ENCODE assay signal across 1 cellular context in genomic region chr9:30235068-30235467, GRCh38.
TF ChIP-seq lines count a peak whose summit lies in the region.

No MANE protein-coding gene starts in this region.

TF ChIP-seq in H1, 55 proteins besides CTCF, POLR2A, EP300 and RAD21:
- TF ChIP-seq BCL11A (IDR thresholded peaks at IDR 0.05; ENCODE audit: low read depth in 2 of 2, low read length in 2 of 2): no peak
